8 cellular contexts compared by ENCODE assay signal in genomic region chr7:101816499-101817030, GRCh38. TPM values are rescaled to one million over a fixed set of nuclear protein-coding genes. Genes with fewer than 3 reads are reported as not detected.
DNase-seq lines count a peak whose midpoint lies in the region; ATAC-seq and TF ChIP-seq lines count a peak whose summit lies in the region.

No MANE protein-coding gene starts in this region.

- H2AFZ ChIP-seq in neural progenitor cell (replicated peaks), result no peak overlapping the region

- H3K4me3 ChIP-seq in GM08714 (ENCODE audit: low read length) (peak overlapping the region; percentile 93), foreskin fibroblast (ENCODE audit: low read depth in 1 of 2, low read length in 2 of 2) (peak overlapping the region; percentile 55), neural progenitor cell (peak overlapping the region; percentile 96)

- peaks cover 51% of the 10 kb centered on the region for H3F3A ChIP-seq in neural progenitor cell (ENCODE audit: low read depth)

- peak overlapping the region; percentile 78; the same call in 1 of the 2 replicates for H3K27ac ChIP-seq in 22Rv1
- H3K27ac ChIP-seq in KOPT-K1 (ENCODE audit: low read depth, low read length, poor library complexity, severe bottlenecking), result peak overlapping the region; percentile 36
- H3K27ac ChIP-seq in neural progenitor cell, result no peak overlapping the region

- peak; percentile 36 for DNase-seq in activated CD8-positive, alpha-beta memory T cell treated with anti-CD3 and anti-CD28 coated beads, Interleukin-2, amount 50 U/mL, for 4 hours
- DNase-seq in foreskin fibroblast, result peak in 1 of 2 donors; percentile 75
- DNase-seq in neural progenitor cell (ENCODE audit: low spot score), result peak; percentile 86
- DNase-seq in KG1 (lab: John Stamatoyannopoulos, UW), result no peak

- H3K36me3 ChIP-seq in KOPT-K1 (ENCODE audit: insufficient read depth, low read length), result no peaks in the 10 kb centered on the region
- no peaks in the 10 kb centered on the region for H3K36me3 ChIP-seq in neural progenitor cell

- peaks cover 2% of the 10 kb centered on the region for H3K9me3 Mint-ChIP-seq in neural progenitor cell

- no peak for TF ChIP-seq CTCF in 22Rv1 (IDR thresholded peaks at IDR 0.05)
- no peak for TF ChIP-seq CTCF in foreskin fibroblast (IDR thresholded peaks at IDR 0.05; ENCODE audit: low read depth, low read length)
- TF ChIP-seq CTCF in neural progenitor cell (IDR thresholded peaks at IDR 0.05), result no peak

- H3K4me1 ChIP-seq in neural progenitor cell, result peaks cover 44% of the 10 kb centered on the region

- peak overlapping the region; percentile 67 for H3K9ac ChIP-seq in neural progenitor cell

- H3K27ac Mint-ChIP-seq in neural progenitor cell, result no peak overlapping the region

- no peak for ATAC-seq in GM19463 (IDR thresholded peaks at IDR 0.05; ENCODE audit: unreplicated experiment)

- H3K4me2 ChIP-seq in neural progenitor cell, result peak overlapping the region; percentile 81

- peaks cover 27% of the 10 kb centered on the region for H3K27me3 Mint-ChIP-seq in neural progenitor cell (ENCODE audit: insufficient read depth, low read depth)

- no peaks in the 10 kb centered on the region for H3K9me3 ChIP-seq in KOPT-K1 (ENCODE audit: insufficient read depth, low read length, poor library complexity, severe bottlenecking)
- H3K9me3 ChIP-seq in neural progenitor cell (ENCODE audit: low read depth), result no peaks in the 10 kb centered on the region

- peaks cover 9% of the 10 kb centered on the region for H3K36me3 Mint-ChIP-seq in neural progenitor cell

- H4K20me1 ChIP-seq in neural progenitor cell (ENCODE audit: low read depth), result peaks cover 45% of the 10 kb centered on the region

- H3K27me3 ChIP-seq in neural progenitor cell, result peaks cover 38% of the 10 kb centered on the region

- peak overlapping the region; percentile 62 for H3K4me3 Mint-ChIP-seq in neural progenitor cell

- H3K4me1 Mint-ChIP-seq in neural progenitor cell, result peaks cover 38% of the 10 kb centered on the region

- peaks cover 49% of the 10 kb centered on the region for H3K79me2 ChIP-seq in neural progenitor cell (ENCODE audit: low read depth)

RNA-seq across cellular contexts. Expression of gene CUX1, which starts 0.9 kb away (rescaled TPM):
- total RNA-seq in neural progenitor cell (ENCODE audit: low replicate concordance), result 49.1 and 66.4 TPM in 2 replicates
